12 cellular contexts compared by ENCODE assay signal in genomic region chr5:35371971-35372426, GRCh38.
"Had no signal": no experiment of that assay in that cellular context is flagged by ENCODE, and none has a peak within 500 bp of the region (broad histone marks: within the 10 kb centered on the region; RNA-seq: fewer than 3 reads in every experiment).

No MANE protein-coding gene starts in this region.

- H3K4me3 Mint-ChIP-seq: activated naive CD4-positive, alpha-beta T cell treated with anti-CD3 and anti-CD28 coated beads for 36 hours; activated naive CD8-positive, alpha-beta T cell treated with anti-CD3 and anti-CD28 coated beads, Interleukin-2, amount 50 U/mL, for 24 hours; stimulated activated naive B cell treated with anti-CD40 and anti-IgM and Interleukin-4, amounts not matched to agents 10 μg/mL and 1 μg/mL and 100 μg/mL, for 72 hours had no signal

- H3K4me1 ChIP-seq: ascending aorta, parathyroid adenoma, SJCRH30 had no signal

- H3K9me3 Mint-ChIP-seq: activated naive CD4-positive, alpha-beta T cell treated with anti-CD3 and anti-CD28 coated beads for 36 hours; activated naive CD8-positive, alpha-beta T cell treated with anti-CD3 and anti-CD28 coated beads, Interleukin-2, amount 50 U/mL, for 24 hours; activated T-helper 2 cell treated with anti-CD3 and anti-CD28 coated beads, Interferon-gamma antibody, Interleukin-2, Interleukin-4, amounts not matched to agents 10 μg/mL and 5 μg/mL and 100 μg/mL, durations not matched to agents 14 hours and 24 hours and 36 hours; stimulated activated naive B cell treated with anti-CD40 and anti-IgM and Interleukin-4, amounts not matched to agents 10 μg/mL and 1 μg/mL and 100 μg/mL, for 72 hours had no signal

- H2AFZ ChIP-seq: parathyroid adenoma had no signal

- H3K36me3 ChIP-seq: ascending aorta, cardiac muscle cell, SJCRH30, upper lobe of left lung had no signal

- H3K27ac ChIP-seq: ascending aorta, cardiac muscle cell, parathyroid adenoma, SJCRH30, upper lobe of left lung had no signal

- H3K27ac Mint-ChIP-seq: activated naive CD4-positive, alpha-beta T cell treated with anti-CD3 and anti-CD28 coated beads for 36 hours; activated naive CD8-positive, alpha-beta T cell treated with anti-CD3 and anti-CD28 coated beads, Interleukin-2, amount 50 U/mL, for 24 hours; activated T-helper 2 cell treated with anti-CD3 and anti-CD28 coated beads, Interferon-gamma antibody, Interleukin-2, Interleukin-4, amounts not matched to agents 10 μg/mL and 5 μg/mL and 100 μg/mL, durations not matched to agents 14 hours and 24 hours and 36 hours; stimulated activated naive B cell treated with anti-CD40 and anti-IgM and Interleukin-4, amounts not matched to agents 10 μg/mL and 1 μg/mL and 100 μg/mL, for 72 hours had no signal

- H3K79me2 ChIP-seq: parathyroid adenoma had no signal

- H3K36me3 Mint-ChIP-seq: stimulated activated naive B cell treated with anti-CD40 and anti-IgM and Interleukin-4, amounts not matched to agents 10 μg/mL and 1 μg/mL and 100 μg/mL, for 72 hours had no signal

- H3K4me1 Mint-ChIP-seq: activated naive CD8-positive, alpha-beta T cell treated with anti-CD3 and anti-CD28 coated beads, Interleukin-2, amount 50 U/mL, for 24 hours; stimulated activated naive B cell treated with anti-CD40 and anti-IgM and Interleukin-4, amounts not matched to agents 10 μg/mL and 1 μg/mL and 100 μg/mL, for 72 hours had no signal

- H3K9ac ChIP-seq: parathyroid adenoma had no signal

- H3K9me3 ChIP-seq: ascending aorta, SJCRH30, upper lobe of left lung had no signal

- H3K27me3 ChIP-seq: ascending aorta, cardiac muscle cell, upper lobe of left lung had no signal

- H3K4me3 ChIP-seq: ascending aorta, cardiac muscle cell, SJCRH30, upper lobe of left lung had no signal

- ATAC-seq: activated naive CD8-positive, alpha-beta T cell treated with anti-CD3 and anti-CD28 coated beads, Interleukin-2, amount 50 U/mL, for 24 hours; stimulated activated naive B cell treated with anti-CD40 and anti-IgM and Interleukin-4, amounts not matched to agents 10 μg/mL and 1 μg/mL and 100 μg/mL, for 72 hours had no signal

- DNase-seq: activated naive CD4-positive, alpha-beta T cell treated with anti-CD3 and anti-CD28 coated beads for 36 hours; activated naive CD8-positive, alpha-beta T cell treated with anti-CD3 and anti-CD28 coated beads, Interleukin-2, amount 50 U/mL, for 24 hours; activated T-cell treated with anti-CD3 and anti-CD28 coated beads for 4 hours; SJCRH30; stimulated activated CD4-positive, alpha-beta T cell treated with anti-CD3 and anti-CD28 coated beads, Interleukin-4, amount 100 ng/mL, for 1 hour; stimulated activated naive B cell treated with anti-CD40 and anti-IgM and Interleukin-4, amounts not matched to agents 10 μg/mL and 1 μg/mL and 100 μg/mL, for 72 hours; T-helper 2 cell; upper lobe of left lung had no signal
